1 cellular context compared by ENCODE assay signal in the genomic region with DNA sequence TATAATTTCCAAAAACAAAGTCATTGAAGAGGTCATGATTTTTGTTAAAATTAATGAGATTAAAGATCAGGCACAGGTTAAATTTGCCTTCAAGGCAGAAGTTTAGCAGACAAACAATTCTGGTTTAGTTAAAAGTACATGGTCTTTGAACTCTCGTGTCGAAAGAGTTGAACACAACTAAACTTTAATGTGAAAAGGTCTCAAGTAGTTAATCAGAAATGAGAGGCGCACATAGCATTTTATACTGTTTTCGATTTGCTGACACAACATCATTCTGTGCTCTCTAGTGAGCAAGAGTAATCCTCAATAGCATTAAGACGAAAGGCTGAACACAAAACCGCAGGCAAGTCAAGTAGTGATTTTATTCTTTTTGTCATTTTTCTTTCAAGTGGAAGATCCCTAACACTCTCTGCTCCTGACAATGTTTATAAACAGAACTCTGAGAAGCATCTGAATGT.
TF ChIP-seq lines count a peak whose summit lies in the region.

No MANE protein-coding gene starts in this region.

TF ChIP-seq in liver, 16 proteins besides CTCF, POLR2A, EP300 and RAD21 (continued from another document):
- TF ChIP-seq YY1 (IDR thresholded peaks at IDR 0.05) (peak; percentile 60), HNF4A (conservative IDR thresholded peaks at IDR 0.05) (peak; percentile 85 to 87), NR2F2 (IDR thresholded peaks at IDR 0.05) (no peak), RXRA (IDR thresholded peaks at IDR 0.05) (peak; percentile 49 to 73), JUND (IDR thresholded peaks at IDR 0.05) (no peak), GABPA (IDR thresholded peaks at IDR 0.05 in 1 of 2, conservative IDR thresholded peaks at IDR 0.05 in 1 of 2) (no peak), EGR1 (IDR thresholded peaks at IDR 0.05; ENCODE audit: low read depth in 2 of 2) (no peak), SP1 (IDR thresholded peaks at IDR 0.05) (peak; percentile 57), FOXA1 (IDR thresholded peaks at IDR 0.05) (no peak), TAF1 (conservative IDR thresholded peaks at IDR 0.05) (peak; percentile 53), FOXA2 (IDR thresholded peaks at IDR 0.05) (no peak), HNF4G (IDR thresholded peaks at IDR 0.05) (peak; percentile 31)
- TF ChIP-seq, protein P1, sequence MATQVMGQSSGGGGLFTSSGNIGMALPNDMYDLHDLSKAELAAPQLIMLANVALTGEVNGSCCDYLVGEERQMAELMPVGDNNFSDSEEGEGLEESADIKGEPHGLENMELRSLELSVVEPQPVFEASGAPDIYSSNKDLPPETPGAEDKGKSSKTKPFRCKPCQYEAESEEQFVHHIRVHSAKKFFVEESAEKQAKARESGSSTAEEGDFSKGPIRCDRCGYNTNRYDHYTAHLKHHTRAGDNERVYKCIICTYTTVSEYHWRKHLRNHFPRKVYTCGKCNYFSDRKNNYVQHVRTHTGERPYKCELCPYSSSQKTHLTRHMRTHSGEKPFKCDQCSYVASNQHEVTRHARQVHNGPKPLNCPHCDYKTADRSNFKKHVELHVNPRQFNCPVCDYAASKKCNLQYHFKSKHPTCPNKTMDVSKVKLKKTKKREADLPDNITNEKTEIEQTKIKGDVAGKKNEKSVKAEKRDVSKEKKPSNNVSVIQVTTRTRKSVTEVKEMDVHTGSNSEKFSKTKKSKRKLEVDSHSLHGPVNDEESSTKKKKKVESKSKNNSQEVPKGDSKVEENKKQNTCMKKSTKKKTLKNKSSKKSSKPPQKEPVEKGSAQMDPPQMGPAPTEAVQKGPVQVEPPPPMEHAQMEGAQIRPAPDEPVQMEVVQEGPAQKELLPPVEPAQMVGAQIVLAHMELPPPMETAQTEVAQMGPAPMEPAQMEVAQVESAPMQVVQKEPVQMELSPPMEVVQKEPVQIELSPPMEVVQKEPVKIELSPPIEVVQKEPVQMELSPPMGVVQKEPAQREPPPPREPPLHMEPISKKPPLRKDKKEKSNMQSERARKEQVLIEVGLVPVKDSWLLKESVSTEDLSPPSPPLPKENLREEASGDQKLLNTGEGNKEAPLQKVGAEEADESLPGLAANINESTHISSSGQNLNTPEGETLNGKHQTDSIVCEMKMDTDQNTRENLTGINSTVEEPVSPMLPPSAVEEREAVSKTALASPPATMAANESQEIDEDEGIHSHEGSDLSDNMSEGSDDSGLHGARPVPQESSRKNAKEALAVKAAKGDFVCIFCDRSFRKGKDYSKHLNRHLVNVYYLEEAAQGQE (IDR thresholded peaks at IDR 0.05), result peak; percentile 13
- TF ChIP-seq, protein P2, sequence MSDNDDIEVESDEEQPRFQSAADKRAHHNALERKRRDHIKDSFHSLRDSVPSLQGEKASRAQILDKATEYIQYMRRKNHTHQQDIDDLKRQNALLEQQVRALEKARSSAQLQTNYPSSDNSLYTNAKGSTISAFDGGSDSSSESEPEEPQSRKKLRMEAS (IDR thresholded peaks at IDR 0.05), result peak; percentile 35
- TF ChIP-seq, protein P3, sequence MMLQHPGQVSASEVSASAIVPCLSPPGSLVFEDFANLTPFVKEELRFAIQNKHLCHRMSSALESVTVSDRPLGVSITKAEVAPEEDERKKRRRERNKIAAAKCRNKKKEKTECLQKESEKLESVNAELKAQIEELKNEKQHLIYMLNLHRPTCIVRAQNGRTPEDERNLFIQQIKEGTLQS (IDR thresholded peaks at IDR 0.05), result no peak
TF ChIP-seq in liver: peak in this region for 9.
